Comparison of ENCODE assay signal across 8 cellular contexts in genomic region chr2:85853499-85854165, GRCh38. TPM values are rescaled to one million over a fixed set of nuclear protein-coding genes. Genes with fewer than 3 reads are reported as not detected.
DNase-seq lines count a peak whose midpoint lies in the region; ATAC-seq, FAIRE-seq and TF ChIP-seq lines count a peak whose summit lies in the region.

No MANE protein-coding gene starts in this region.

- DNase-seq in HFFc6, result no peak
- DNase-seq in NOMO-1 treated with dmso at 0.1 percent for 144 hours (lab: John Stamatoyannopoulos, UW; ENCODE audit: unreplicated experiment), result peak; percentile 27
- DNase-seq in glomerular endothelial cell (ENCODE audit: extremely low read depth, low read depth, low spot score), result peak; percentile 20
- no peak for DNase-seq in stimulated activated CD8-positive, alpha-beta memory T cell treated with anti-CD3 and anti-CD28 coated beads, Interleukin-4, amount 100 ng/mL, for 48 hours
- DNase-seq in D341Med (ENCODE audit: low spot score), result no peak
- no peak for DNase-seq in putamen (ENCODE audit: low spot score)
- DNase-seq in urothelium cell line (ENCODE audit: low spot score), result no peak

- peak overlapping the region; percentile 64; the same call in 1 of the 2 replicates for H3K4me3 Mint-ChIP-seq in HFFc6

- peaks cover 4% of the 10 kb centered on the region for H3K27me3 Mint-ChIP-seq in HFFc6 (ENCODE audit: insufficient read depth)

- no peak for FAIRE-seq in urothelium cell line (lab: Jason Lieb, UNC)

- peaks cover 28% of the 10 kb centered on the region for H3K4me1 Mint-ChIP-seq in HFFc6 (ENCODE audit: low read depth)

- H3K9me3 Mint-ChIP-seq in HFFc6, result no peaks in the 10 kb centered on the region

- H3K27ac Mint-ChIP-seq in HFFc6, result peak overlapping the region; percentile 76; the same call in 1 of the 2 replicates

- H3K36me3 Mint-ChIP-seq in HFFc6 (ENCODE audit: low read depth), result peaks cover 28% of the 10 kb centered on the region

- peak; percentile 54 for ATAC-seq in GM18519 (IDR thresholded peaks at IDR 0.05; ENCODE audit: low FRiP score, unreplicated experiment)

- TF ChIP-seq CTCF in HFFc6 (IDR thresholded peaks at IDR 0.05), result no peak

RNA-seq across cellular contexts. Expression of gene ST3GAL5, which starts 35.2 kb away (rescaled TPM):
- total RNA-seq in HFFc6 (2021; fragmentation: NEBNext Ultra II Directional; extraction: Animal tissue kit (Norgen Biotek cat#: 25700)), result 10 to 100 TPM; 12.7 to 17.4 (median 15.2) TPM
- 28.3 and 33.4 TPM in 2 replicates for total RNA-seq in glomerular endothelial cell

Comparison
In these comparisons a context has a peak if more than half of its experiments do, and no peak if none do; other contexts are left out.
1. DNase-seq: peak in NOMO-1 treated with dmso at 0.1 percent for 144 hours (single experiment) and glomerular endothelial cell (single experiment); none in HFFc6 (single experiment), stimulated activated CD8-positive, alpha-beta memory T cell treated with anti-CD3 and anti-CD28 coated beads, Interleukin-4, amount 100 ng/mL, for 48 hours (single experiment), D341Med (single experiment), putamen (single experiment) and urothelium cell line (single experiment).